Comparison of ENCODE assay signal across 10 cellular contexts in genomic region chr6:150144294-150144868, GRCh38. TPM values are rescaled to one million over a fixed set of nuclear protein-coding genes. Genes with fewer than 3 reads are reported as not detected.
A peak's percentile ranks its signal among the peaks of the same experiment; 100 is the strongest.
DNase-seq lines count a peak whose midpoint lies in the region; ATAC-seq and TF ChIP-seq lines count a peak whose summit lies in the region.
"Had no signal": no experiment of that assay in that cellular context is flagged by ENCODE, and none has a peak within 500 bp of the region (broad histone marks: within the 10 kb centered on the region; RNA-seq: fewer than 3 reads in every experiment).

No MANE protein-coding gene starts in this region.

- in situ Hi-C loops in gastrocnemius medialis (cut with MboI; ENCODE audit: low sequenced_read_pairs in 4 of 4): no loop called here

- H3K27me3 ChIP-seq in right cardiac atrium (ENCODE audit: control insufficient read depth, insufficient read depth) (no peaks in the 10 kb centered on the region), gastrocnemius medialis (peaks cover 0 to 15% (median 5%) of the 10 kb centered on the region in 3 donors)

- CTCF ChIA-PET in WTC11 (lab: Charles Lee): interaction anchor here (0.9 to 2.7 kb wide), 3 partner anchors 64 to 133 kb away, joined by 3 to 24 read pairs (median 15); no protein-coding TSS in a partner anchor

- POLR2A ChIA-PET in WTC11 (lab: Charles Lee): interaction anchor here (0.8 to 1.1 kb wide), 2 partner anchors 9 to 10 kb away, joined by 3 to 4 read pairs; no protein-coding TSS in a partner anchor

- H3K27me3 Mint-ChIP-seq in WTC11 (ENCODE audit: low read depth): peaks cover 74% of the 10 kb centered on the region

- TF ChIP-seq CTCF in WTC11 (IDR thresholded peaks at IDR 0.05) (no peak), gastrocnemius medialis (IDR thresholded peaks at IDR 0.05 in 4 of 5, conservative IDR thresholded peaks at IDR 0.05 in 1 of 5) (no peak), omental fat pad (IDR thresholded peaks at IDR 0.05) (no peak)

- no peaks in the 10 kb centered on the region for H3K36me3 Mint-ChIP-seq in WTC11
- H3K36me3 Mint-ChIP-seq: activated naive CD8-positive, alpha-beta T cell treated with anti-CD3 and anti-CD28 coated beads, Interleukin-2, amount 10 ng/mL, durations not matched to agents 7 days and 5 days had no signal

- peak overlapping the region; percentile 73 for H3K4me3 Mint-ChIP-seq in WTC11

- 18% methylated on average over 6 of the region's 6 CpGs for WGBS in right cardiac atrium

- ATAC-seq in WTC11 (no peak), right cardiac atrium (no peak), gastrocnemius medialis (no peak), omental fat pad (ENCODE audit: low FRiP score) (no peak)
- ATAC-seq: gastroesophageal sphincter had no signal

- no peak for TF ChIP-seq POLR2A in gastrocnemius medialis (IDR thresholded peaks at IDR 0.05)

- H3K4me1 ChIP-seq in right cardiac atrium (ENCODE audit: control insufficient read depth, insufficient read depth, low read length) (no peaks in the 10 kb centered on the region), gastrocnemius medialis (peaks cover 25 to 36% of the 10 kb centered on the region in 2 donors)

- no peaks in the 10 kb centered on the region for H3K36me3 ChIP-seq in gastrocnemius medialis
- H3K36me3 ChIP-seq: gastroesophageal sphincter had no signal

- H3K9me3 Mint-ChIP-seq in WTC11: no peaks in the 10 kb centered on the region
- H3K9me3 Mint-ChIP-seq: activated naive CD8-positive, alpha-beta T cell treated with anti-CD3 and anti-CD28 coated beads, Interleukin-2, amount 10 ng/mL, durations not matched to agents 7 days and 5 days had no signal

- H3K4me1 Mint-ChIP-seq in WTC11: peaks cover 25% of the 10 kb centered on the region

- H3K9me3 ChIP-seq in right cardiac atrium (ENCODE audit: control insufficient read depth, low read length) (no peaks in the 10 kb centered on the region), gastrocnemius medialis (no peaks in the 10 kb centered on the region)
- H3K9me3 ChIP-seq: gastroesophageal sphincter had no signal

- peak overlapping the region; percentile 28 for H3K27ac ChIP-seq in right cardiac atrium (ENCODE audit: low read length)
- H3K27ac ChIP-seq in gastrocnemius medialis: peak overlapping the region in 3 of 4 donors; percentile 69 to 83 (median 78)
- H3K27ac ChIP-seq: gastroesophageal sphincter had no signal

- DNase-seq in SKM-1 treated with dmso at 0.1 percent for 144 hours (lab: John Stamatoyannopoulos, UW; ENCODE audit: unreplicated experiment): peak; percentile 17
- DNase-seq in SKM-1 (lab: John Stamatoyannopoulos, UW; ENCODE audit: unreplicated experiment): no peak
- DNase-seq in WTC11 (ENCODE audit: low spot score): no peak
- no peak for DNase-seq in right cardiac atrium
- no peak for DNase-seq in gastrocnemius medialis
- no peak for DNase-seq in stimulated activated CD4-positive, alpha-beta T cell treated with anti-CD3 and anti-CD28 coated beads, Interleukin-4, amount 100 ng/mL, for 24 hours
- DNase-seq in omental fat pad (ENCODE audit: low spot score): no peak
- no peak for DNase-seq in RKO (ENCODE audit: low spot score)
- DNase-seq: activated naive CD8-positive, alpha-beta T cell treated with anti-CD3 and anti-CD28 coated beads, Interleukin-2, amount 10 ng/mL, durations not matched to agents 7 days and 5 days had no signal

- H3K27ac Mint-ChIP-seq in WTC11: no peak overlapping the region
- H3K27ac Mint-ChIP-seq: activated naive CD8-positive, alpha-beta T cell treated with anti-CD3 and anti-CD28 coated beads, Interleukin-2, amount 10 ng/mL, durations not matched to agents 7 days and 5 days had no signal

- intact Hi-C loops in right cardiac atrium (cut with DNase I): no loop called here
- intact Hi-C loops in gastrocnemius medialis (cut with DNase I; ENCODE audit: low total_unique reads): loop anchor here (5.0 kb wide), 2 partner anchors 62 to 178 kb away; no protein-coding TSS in a partner anchor

- H3K4me3 ChIP-seq in right cardiac atrium (ENCODE audit: low read length) (peak overlapping the region; percentile 80), gastrocnemius medialis (peak overlapping the region; percentile 64 to 71 (median 67))

TF ChIP-seq in WTC11, 78 proteins besides CTCF, POLR2A, EP300 and RAD21 (continues in another document):
- no peak for TF ChIP-seq PRDM15 (CRISPR knock-in tag; IDR thresholded peaks at IDR 0.05)
- TF ChIP-seq MLX (CRISPR knock-in tag; IDR thresholded peaks at IDR 0.05): no peak
- no peak for TF ChIP-seq OVOL2 (CRISPR knock-in tag; IDR thresholded peaks at IDR 0.05; ENCODE audit: borderline replicate concordance)
- TF ChIP-seq FOXJ3 (CRISPR knock-in tag; IDR thresholded peaks at IDR 0.05; ENCODE audit: borderline replicate concordance): no peak
- TF ChIP-seq NR1H2 (CRISPR knock-in tag; IDR thresholded peaks at IDR 0.05): no peak
- TF ChIP-seq TCF7 (CRISPR knock-in tag; IDR thresholded peaks at IDR 0.05; ENCODE audit: low read depth): no peak
- TF ChIP-seq NR3C1 (CRISPR knock-in tag; conservative IDR thresholded peaks at IDR 0.05; ENCODE audit: low read depth): no peak
- TF ChIP-seq SOX15 (CRISPR knock-in tag; IDR thresholded peaks at IDR 0.05): no peak
- TF ChIP-seq ZSCAN18 (CRISPR knock-in tag; IDR thresholded peaks at IDR 0.05): no peak
- TF ChIP-seq CREM (CRISPR knock-in tag; IDR thresholded peaks at IDR 0.05): no peak
- no peak for TF ChIP-seq IRF2 (CRISPR knock-in tag; IDR thresholded peaks at IDR 0.05; ENCODE audit: borderline replicate concordance, low read depth)
- no peak for TF ChIP-seq USF2 (CRISPR knock-in tag; IDR thresholded peaks at IDR 0.05)

RNA-seq across cellular contexts. Expression of gene PPP1R14C, which starts 1.5 kb away (rescaled TPM):
- total RNA-seq in WTC11 (2021) (0.66 to 1.1 TPM (median 0.80 TPM) in 3 replicates), right cardiac atrium (100 to 1,000 TPM in 3 of 4 donors, 10 to 100 TPM in 1; 90.7 to 170 (median 103) TPM), gastrocnemius medialis (10 to 100 TPM; 14.9 to 37.0 (median 21.7) TPM), omental fat pad (1 to 10 TPM in 1 of 4 donors, under 1 TPM in 1, not detected in 2; 0.31 to 1.1 TPM)
- polyA plus RNA-seq in right cardiac atrium: 92.8 TPM
- total RNA-seq: activated naive CD8-positive, alpha-beta T cell treated with anti-CD3 and anti-CD28 coated beads, Interleukin-2, amount 10 ng/mL, durations not matched to agents 7 days and 5 days had no signal
